ENCODE assay signal across 1 cellular context in the genomic region with DNA sequence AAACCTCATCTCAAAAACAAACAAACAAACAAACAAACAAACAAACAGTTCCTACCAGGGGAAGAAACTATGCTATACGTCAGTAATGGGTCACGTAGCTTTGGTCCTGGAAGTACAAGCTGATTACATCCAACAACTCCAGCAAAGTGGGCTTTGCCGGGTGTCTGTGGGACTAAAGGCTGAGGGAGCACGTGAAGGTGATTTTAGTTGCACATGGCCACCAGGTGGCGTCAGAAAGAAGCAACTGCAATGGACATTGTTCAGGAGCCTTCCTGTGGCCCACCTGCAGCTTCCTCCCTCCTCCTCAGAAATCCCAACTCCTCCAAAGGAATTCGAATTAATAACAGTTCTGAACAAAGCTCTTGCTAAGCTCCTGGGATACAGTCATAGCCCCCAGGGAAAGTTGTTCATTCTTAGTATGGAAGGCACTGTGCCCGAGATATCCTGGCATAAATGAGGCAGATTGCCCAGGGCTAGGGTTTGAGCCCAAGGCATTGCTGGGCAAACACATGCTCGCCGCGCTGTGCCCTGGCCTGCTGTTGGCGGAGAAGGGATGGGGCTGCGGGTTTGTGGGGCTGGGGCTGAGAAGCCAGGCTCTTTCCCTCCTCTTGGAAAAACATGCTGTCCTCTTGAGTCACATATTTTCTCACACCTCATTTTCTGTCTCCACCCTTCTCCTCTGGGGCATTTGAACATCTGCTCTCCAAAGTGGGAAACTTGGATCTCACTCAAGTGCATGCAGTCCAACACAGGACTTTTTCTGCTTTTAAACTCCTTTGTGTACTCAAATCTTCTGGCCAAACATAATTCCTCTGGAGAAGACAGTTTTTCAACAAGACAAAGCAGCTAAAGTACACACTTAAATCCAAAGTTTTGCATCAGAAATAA.
TF ChIP-seq lines count a peak whose summit lies in the region.

No MANE protein-coding gene starts in this region.

TF ChIP-seq in H1, 55 proteins besides CTCF, POLR2A, EP300 and RAD21 (continued from another document):
- TF ChIP-seq TCF12 (IDR thresholded peaks at IDR 0.05; ENCODE audit: low read depth, low read length) (0 out of 2 replicates have a peak, but pooled peaks have one; percentile 30), JUND (IDR thresholded peaks at IDR 0.05; ENCODE audit: low read length) (0 out of 2 replicates have a peak, but pooled peaks have one; percentile 9), BCL11A (IDR thresholded peaks at IDR 0.05; ENCODE audit: low read depth in 2 of 2, low read length in 2 of 2) (no peak)
- TF ChIP-seq, protein P1, sequence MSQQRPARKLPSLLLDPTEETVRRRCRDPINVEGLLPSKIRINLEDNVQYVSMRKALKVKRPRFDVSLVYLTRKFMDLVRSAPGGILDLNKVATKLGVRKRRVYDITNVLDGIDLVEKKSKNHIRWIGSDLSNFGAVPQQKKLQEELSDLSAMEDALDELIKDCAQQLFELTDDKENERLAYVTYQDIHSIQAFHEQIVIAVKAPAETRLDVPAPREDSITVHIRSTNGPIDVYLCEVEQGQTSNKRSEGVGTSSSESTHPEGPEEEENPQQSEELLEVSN (IDR thresholded peaks at IDR 0.05) = peak; percentile 48
